ENCODE assay signal across 1 cellular context in the genomic region with DNA sequence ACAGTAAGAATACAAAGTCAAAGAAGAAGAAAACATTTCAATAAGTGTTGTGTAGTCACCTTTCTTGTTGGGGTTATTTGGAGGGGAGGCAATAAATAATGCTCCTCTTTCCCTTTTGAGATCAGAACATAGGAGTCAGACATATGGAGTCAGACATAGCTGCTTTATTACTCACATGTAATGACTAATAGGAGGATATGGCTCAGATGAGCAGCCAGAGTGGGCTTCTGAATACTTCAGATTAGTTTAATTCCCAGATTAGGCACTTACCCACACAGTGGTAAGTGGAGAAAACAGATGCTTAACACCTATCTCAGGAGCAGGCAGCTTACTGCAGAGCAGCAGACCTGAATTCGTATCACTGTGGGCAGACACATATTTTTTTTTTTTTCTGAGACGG.
TF ChIP-seq lines count a peak whose summit lies in the region.

No MANE protein-coding gene starts in this region.

TF ChIP-seq in endothelial cell of umbilical vein, 7 proteins besides CTCF, POLR2A, EP300 and RAD21 (continued from another document):
- TF ChIP-seq, protein P1, sequence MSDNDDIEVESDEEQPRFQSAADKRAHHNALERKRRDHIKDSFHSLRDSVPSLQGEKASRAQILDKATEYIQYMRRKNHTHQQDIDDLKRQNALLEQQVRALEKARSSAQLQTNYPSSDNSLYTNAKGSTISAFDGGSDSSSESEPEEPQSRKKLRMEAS (IDR thresholded peaks at IDR 0.05; ENCODE audit: insufficient read depth, insufficient read length), result no peak
- TF ChIP-seq GATA2 (IDR thresholded peaks at IDR 0.05; ENCODE audit: insufficient read depth, insufficient read length, low read depth, low read length), result no peak
- TF ChIP-seq FOS (IDR thresholded peaks at IDR 0.05; ENCODE audit: borderline replicate concordance, insufficient read depth, low read length), result peak; percentile 94
- TF ChIP-seq JUN (IDR thresholded peaks at IDR 0.05; ENCODE audit: borderline replicate concordance, insufficient read depth, insufficient read length, low read depth), result peak; percentile 74
- TF ChIP-seq EZH2 (IDR thresholded peaks at IDR 0.05; ENCODE audit: borderline replicate concordance, low read depth, low read length, severe bottlenecking), result no peak
- TF ChIP-seq POLR2AphosphoS5 (IDR thresholded peaks at IDR 0.05; ENCODE audit: insufficient read depth, low read depth, low read length), result peak; percentile 24
